Comparison of ENCODE assay signal across 8 cellular contexts in genomic region chr10:22252286-22252800, GRCh38. TPM values are rescaled to one million over a fixed set of nuclear protein-coding genes. Genes with fewer than 3 reads are reported as not detected.
A peak's percentile ranks its signal among the peaks of the same experiment; 100 is the strongest.
DNase-seq lines count a peak whose midpoint lies in the region; ATAC-seq and TF ChIP-seq lines count a peak whose summit lies in the region.

No MANE protein-coding gene starts in this region.

- H3K4me1 Mint-ChIP-seq in activated CD4-positive, alpha-beta memory T cell treated with anti-CD3 and anti-CD28 coated beads for 36 hours (ENCODE audit: low read depth) = peaks cover 40% of the 10 kb centered on the region
- peaks cover 2% of the 10 kb centered on the region for H3K4me1 Mint-ChIP-seq in endodermal cell

- H3K9me3 ChIP-seq in BLaER1 (no peaks in the 10 kb centered on the region), endodermal cell (ENCODE audit: control insufficient read depth, low read length) (no peaks in the 10 kb centered on the region), mononuclear cell (ENCODE audit: low read depth, low read length) (no peaks in the 10 kb centered on the region)

- H3K36me3 ChIP-seq in BLaER1 = no peaks in the 10 kb centered on the region
- no peaks in the 10 kb centered on the region for H3K36me3 ChIP-seq in endodermal cell (ENCODE audit: control insufficient read depth, insufficient read depth, low read length)

- H3K27me3 Mint-ChIP-seq in activated CD4-positive, alpha-beta memory T cell treated with anti-CD3 and anti-CD28 coated beads for 36 hours = peaks cover 3% of the 10 kb centered on the region
- H3K27me3 Mint-ChIP-seq in endodermal cell (ENCODE audit: insufficient read depth) = peaks cover 90% of the 10 kb centered on the region

- WGBS in endodermal cell (ENCODE audit: insufficient coverage in 1 of 2, insufficient read length in 1 of 2), 2 experiments = 1% methylated on average over 30 to 48 of the region's 48 CpGs

- H3K4me3 Mint-ChIP-seq in activated CD4-positive, alpha-beta memory T cell treated with anti-CD3 and anti-CD28 coated beads for 36 hours = peak overlapping the region; percentile 83
- H3K4me3 Mint-ChIP-seq in endodermal cell = peak overlapping the region; percentile 69

- H3K27ac Mint-ChIP-seq in activated CD4-positive, alpha-beta memory T cell treated with anti-CD3 and anti-CD28 coated beads for 36 hours = peak overlapping the region; percentile 99
- peak overlapping the region; percentile 74 for H3K27ac Mint-ChIP-seq in endodermal cell

- peak; percentile 54 for ATAC-seq in GM19351 (IDR thresholded peaks at IDR 0.05; ENCODE audit: unreplicated experiment)
- peak; percentile 60 for ATAC-seq in HG03460 (IDR thresholded peaks at IDR 0.05; ENCODE audit: unreplicated experiment)

- H3K4me2 ChIP-seq in BLaER1 = peak overlapping the region; percentile 50

- peaks cover 96% of the 10 kb centered on the region for H3K27me3 ChIP-seq in BLaER1
- H3K27me3 ChIP-seq in endodermal cell (ENCODE audit: control insufficient read depth, insufficient read depth, low read length, poor library complexity, severe bottlenecking) = peaks cover 79% of the 10 kb centered on the region
- peaks cover 14% of the 10 kb centered on the region for H3K27me3 ChIP-seq in mononuclear cell (ENCODE audit: insufficient read depth, low read length)

- POLR2A ChIA-PET in activated CD4-positive, alpha-beta memory T cell treated with anti-CD3 and anti-CD28 coated beads for 36 hours (lab: Charles Lee) = interaction anchor here (1.0 to 1.6 kb wide), 4 partner anchors 56 to 249 kb away, joined by 3 to 8 read pairs (median 4); partner anchors contain the start of genes COMMD3 and DNAJC1

- no peak overlapping the region for H3K9ac ChIP-seq in BLaER1
- H3K9ac ChIP-seq in endodermal cell (ENCODE audit: extremely low read depth, low read length, poor library complexity, severe bottlenecking) = no peak overlapping the region

- peaks cover 6% of the 10 kb centered on the region for H3K36me3 Mint-ChIP-seq in activated CD4-positive, alpha-beta memory T cell treated with anti-CD3 and anti-CD28 coated beads for 36 hours
- no peaks in the 10 kb centered on the region for H3K36me3 Mint-ChIP-seq in endodermal cell (ENCODE audit: low read depth)

- H3K27ac ChIP-seq in BLaER1 (no peak overlapping the region), endodermal cell (ENCODE audit: low read depth, low read length) (no peak overlapping the region)

- peak; percentile 77 for DNase-seq in activated CD4-positive, alpha-beta memory T cell treated with anti-CD3 and anti-CD28 coated beads for 36 hours
- DNase-seq in endodermal cell = peak; percentile 75
- DNase-seq in stimulated activated CD8-positive, alpha-beta memory T cell treated with anti-CD3 and anti-CD28 coated beads, Interleukin-7, amount 100 ng/mL, for 24 hours (ENCODE audit: low read depth) = peak; percentile 27
- no peak for DNase-seq in AML-193 (lab: John Stamatoyannopoulos, UW)

- no peak for TF ChIP-seq CTCF in endodermal cell (conservative IDR thresholded peaks at IDR 0.05)

- intact Hi-C loops in activated CD4-positive, alpha-beta memory T cell treated with anti-CD3 and anti-CD28 coated beads for 36 hours (cut with micrococcal nuclease) = loop anchor here (1.0 to 10.0 kb wide), 3 partner anchors 64 to 740 kb away; partner anchors contain the start of gene COMMD3

- peaks cover 14% of the 10 kb centered on the region for H3K4me1 ChIP-seq in BLaER1
- H3K4me1 ChIP-seq in endodermal cell (ENCODE audit: control insufficient read depth, insufficient read depth, low read length) = no peaks in the 10 kb centered on the region
- peaks cover 10% of the 10 kb centered on the region for H3K4me1 ChIP-seq in mononuclear cell (ENCODE audit: insufficient read depth, low read length)

- CTCF ChIA-PET in activated CD4-positive, alpha-beta memory T cell treated with anti-CD3 and anti-CD28 coated beads for 36 hours (lab: Charles Lee) = interaction anchor here (0.9 to 1.8 kb wide), 2 partner anchors 56 to 249 kb away, joined by 3 to 4 read pairs; partner anchors contain the start of gene DNAJC1

- no peaks in the 10 kb centered on the region for H3K9me3 Mint-ChIP-seq in activated CD4-positive, alpha-beta memory T cell treated with anti-CD3 and anti-CD28 coated beads for 36 hours
- H3K9me3 Mint-ChIP-seq in endodermal cell = no peaks in the 10 kb centered on the region

- H4K20me1 ChIP-seq in BLaER1 = peaks cover 64% of the 10 kb centered on the region

- H3K4me3 ChIP-seq in BLaER1 (peak overlapping the region; percentile 30), endodermal cell (ENCODE audit: low read length) (peak overlapping the region; percentile 82), mononuclear cell (ENCODE audit: low read length) (peak overlapping the region; percentile 69)

RNA-seq across cellular contexts. Expression of gene EBLN1, which starts 34.5 kb away (rescaled TPM):
- total RNA-seq in activated CD4-positive, alpha-beta memory T cell treated with anti-CD3 and anti-CD28 coated beads for 36 hours = not detected
- not detected for total RNA-seq in endodermal cell
- not detected for polyA plus RNA-seq in endodermal cell (2013, experiment 1 of 2)
- not detected for polyA plus RNA-seq in endodermal cell (2013, experiment 2 of 2)
- not detected for total RNA-seq in mononuclear cell

Comparison
In these comparisons a context has a peak if more than half of its experiments do, and no peak if none do; other contexts are left out.
1. H3K4me3 ChIP-seq: peak in every context shown above with its lines; median percentile 82 in endodermal cell; 69 in mononuclear cell; 30 in BLaER1.
2. DNase-seq: peak in activated CD4-positive, alpha-beta memory T cell treated with anti-CD3 and anti-CD28 coated beads for 36 hours (single experiment), endodermal cell (single experiment) and stimulated activated CD8-positive, alpha-beta memory T cell treated with anti-CD3 and anti-CD28 coated beads, Interleukin-7, amount 100 ng/mL, for 24 hours (single experiment); none in AML-193 (0 of 2).